Comparison of ENCODE assay signal across 8 cellular contexts in genomic region chr11:64448599-64449380, GRCh38.
A peak's percentile ranks its signal among the peaks of the same experiment; 100 is the strongest.
DNase-seq lines count a peak whose midpoint lies in the region; ATAC-seq and TF ChIP-seq lines count a peak whose summit lies in the region.

No MANE protein-coding gene starts in this region.

- ATAC-seq in CD4-positive, CD25-positive, alpha-beta regulatory T cell (ENCODE audit: low read depth in 2 of 2): peak; percentile 61 to 67
- no peak for ATAC-seq in HG03097 (IDR thresholded peaks at IDR 0.05; ENCODE audit: low FRiP score, unreplicated experiment)

- peak; percentile 39 to 57 (median 55) for DNase-seq in CD4-positive, CD25-positive, alpha-beta regulatory T cell
- peak; percentile 20 for DNase-seq in NCI-H510A (lab: John Stamatoyannopoulos, UW)
- peak; percentile 92 for DNase-seq in activated CD4-positive, alpha-beta T cell treated with anti-CD3 and anti-CD28 coated beads, Interleukin-2, amount 10 ng/mL, durations not matched to agents 24 days and 14 days
- peak; percentile 84 for DNase-seq in colonic mucosa
- peak; percentile 94 for DNase-seq in left kidney (ENCODE audit: low read depth, low spot score)
- peak; percentile 51 to 70 for DNase-seq in stimulated activated CD4-positive, alpha-beta T cell treated with anti-CD3 and anti-CD28 coated beads, Interleukin-1b, Interleukin-23, amount 100 ng/mL, for 4 hours (ENCODE audit: low read depth in 2 of 2)

- no peak overlapping the region for H3K4me3 ChIP-seq in CD4-positive, CD25-positive, alpha-beta regulatory T cell (ENCODE audit: low read depth, low read length)
- peak overlapping the region; percentile 33 for H3K4me3 ChIP-seq in HEK293 (ENCODE audit: low read depth, low read length)
- peak overlapping the region; percentile 19 for H3K4me3 ChIP-seq in colonic mucosa

- no peak overlapping the region for H3K27ac ChIP-seq in CD4-positive, CD25-positive, alpha-beta regulatory T cell (ENCODE audit: insufficient read depth, low read length, poor library complexity, severe bottlenecking)
- H3K27ac ChIP-seq in HEK293 (ENCODE audit: extremely low read depth, low read depth, low read length) (no peak overlapping the region), colonic mucosa (peak overlapping the region; percentile 59)

- TF ChIP-seq CTCF in HEK293 (tag by site-specific recombination; IDR thresholded peaks at IDR 0.05): peak; percentile 93
- peak; percentile 82 for TF ChIP-seq CTCF in colonic mucosa (IDR thresholded peaks at IDR 0.05)

- H3K4me3 Mint-ChIP-seq in CD4-positive, CD25-positive, alpha-beta regulatory T cell: peak overlapping the region in 3 of 4 donors; percentile 82 to 92 (median 92)
- peak overlapping the region; percentile 85 for H3K4me3 Mint-ChIP-seq in activated CD4-positive, alpha-beta T cell treated with anti-CD3 and anti-CD28 coated beads, Interleukin-2, amount 10 ng/mL, durations not matched to agents 24 days and 14 days

- peaks cover 3% of the 10 kb centered on the region for H3K27me3 ChIP-seq in CD4-positive, CD25-positive, alpha-beta regulatory T cell (ENCODE audit: control insufficient read depth, insufficient read depth, low read length)
- no peaks in the 10 kb centered on the region for H3K27me3 ChIP-seq in colonic mucosa

- POLR2A ChIA-PET in HEK293 (lab: Yijun Ruan, JAX): interaction anchor here (1.2 to 1.6 kb wide), 7 partner anchors 89 to 330 kb away, joined by 3 to 4 read pairs (median 3); partner anchors contain the start of gene PRDX5

- no peaks in the 10 kb centered on the region for H3K36me3 Mint-ChIP-seq in CD4-positive, CD25-positive, alpha-beta regulatory T cell
- no peaks in the 10 kb centered on the region for H3K36me3 Mint-ChIP-seq in activated CD4-positive, alpha-beta T cell treated with anti-CD3 and anti-CD28 coated beads, Interleukin-2, amount 10 ng/mL, durations not matched to agents 24 days and 14 days (ENCODE audit: low read depth)

- intact Hi-C loops in activated CD4-positive, alpha-beta T cell treated with anti-CD3 and anti-CD28 coated beads, Interleukin-2, amount 10 ng/mL, durations not matched to agents 24 days and 14 days (cut with micrococcal nuclease): loop anchor here (2.0 kb wide), 1 partner anchor 204 kb away; no protein-coding TSS in a partner anchor
- intact Hi-C loops in colonic mucosa (cut with DNase I): loop anchor here (5.0 kb wide), 1 partner anchor 204 kb away; no protein-coding TSS in a partner anchor

- peak overlapping the region; percentile 38 for H3K9ac ChIP-seq in colonic mucosa (ENCODE audit: low read depth in 2 of 2, low read length in 2 of 2)

- CTCF ChIA-PET in HEK293 (lab: Yijun Ruan, JAX): interaction anchor here (0.5 to 4.4 kb wide), 66 partner anchors 10 to 1697 kb away, joined by 3 to 81 read pairs (median 5); partner anchors contain the start of genes PRDX5 and RPS6KA4

- H3K9me3 Mint-ChIP-seq in CD4-positive, CD25-positive, alpha-beta regulatory T cell: peaks cover 0 to 1% (median 0%) of the 10 kb centered on the region in 7 donors
- H3K9me3 Mint-ChIP-seq in activated CD4-positive, alpha-beta T cell treated with anti-CD3 and anti-CD28 coated beads, Interleukin-2, amount 10 ng/mL, durations not matched to agents 24 days and 14 days: no peaks in the 10 kb centered on the region

- peaks cover 14% of the 10 kb centered on the region for H3K4me1 ChIP-seq in CD4-positive, CD25-positive, alpha-beta regulatory T cell (ENCODE audit: control insufficient read depth, insufficient read depth, low read length, poor library complexity, severe bottlenecking)
- H3K4me1 ChIP-seq in HEK293 (ENCODE audit: control insufficient read depth, insufficient read depth, low read length) (peaks cover 3% of the 10 kb centered on the region; the same call in 1 of the 2 replicates), colonic mucosa (peaks cover 16% of the 10 kb centered on the region)

- H3K9me3 ChIP-seq in CD4-positive, CD25-positive, alpha-beta regulatory T cell (ENCODE audit: control insufficient read depth in 2 of 2, low read length in 2 of 2): no peaks in the 10 kb centered on the region
- H3K9me3 ChIP-seq in HEK293 (ENCODE audit: control insufficient read depth, insufficient read depth, low read depth, low read length) (no peaks in the 10 kb centered on the region), colonic mucosa (no peaks in the 10 kb centered on the region)

- peaks cover 21% of the 10 kb centered on the region for H3K27me3 Mint-ChIP-seq in CD4-positive, CD25-positive, alpha-beta regulatory T cell
- peaks cover 22% of the 10 kb centered on the region for H3K27me3 Mint-ChIP-seq in activated CD4-positive, alpha-beta T cell treated with anti-CD3 and anti-CD28 coated beads, Interleukin-2, amount 10 ng/mL, durations not matched to agents 24 days and 14 days

- H3K36me3 ChIP-seq in CD4-positive, CD25-positive, alpha-beta regulatory T cell (ENCODE audit: control insufficient read depth, insufficient read depth, low read length): no peaks in the 10 kb centered on the region
- no peaks in the 10 kb centered on the region for H3K36me3 ChIP-seq in HEK293 (ENCODE audit: control insufficient read depth in 2 of 2, insufficient read depth in 1 of 2, low read length in 2 of 2)
- H3K36me3 ChIP-seq in colonic mucosa: no peaks in the 10 kb centered on the region

- peaks cover 0 to 16% (median 10%) of the 10 kb centered on the region in 4 donors for H3K4me1 Mint-ChIP-seq in CD4-positive, CD25-positive, alpha-beta regulatory T cell
- peaks cover 16% of the 10 kb centered on the region for H3K4me1 Mint-ChIP-seq in activated CD4-positive, alpha-beta T cell treated with anti-CD3 and anti-CD28 coated beads, Interleukin-2, amount 10 ng/mL, durations not matched to agents 24 days and 14 days

- peak overlapping the region in 1 of 3 donors; percentile 62 for H3K27ac Mint-ChIP-seq in CD4-positive, CD25-positive, alpha-beta regulatory T cell
- H3K27ac Mint-ChIP-seq in activated CD4-positive, alpha-beta T cell treated with anti-CD3 and anti-CD28 coated beads, Interleukin-2, amount 10 ng/mL, durations not matched to agents 24 days and 14 days: peak overlapping the region; percentile 5

TF ChIP-seq in HEK293, 187 proteins besides CTCF, POLR2A, EP300 and RAD21 (continues in another document):
- TF ChIP-seq, protein P1, sequence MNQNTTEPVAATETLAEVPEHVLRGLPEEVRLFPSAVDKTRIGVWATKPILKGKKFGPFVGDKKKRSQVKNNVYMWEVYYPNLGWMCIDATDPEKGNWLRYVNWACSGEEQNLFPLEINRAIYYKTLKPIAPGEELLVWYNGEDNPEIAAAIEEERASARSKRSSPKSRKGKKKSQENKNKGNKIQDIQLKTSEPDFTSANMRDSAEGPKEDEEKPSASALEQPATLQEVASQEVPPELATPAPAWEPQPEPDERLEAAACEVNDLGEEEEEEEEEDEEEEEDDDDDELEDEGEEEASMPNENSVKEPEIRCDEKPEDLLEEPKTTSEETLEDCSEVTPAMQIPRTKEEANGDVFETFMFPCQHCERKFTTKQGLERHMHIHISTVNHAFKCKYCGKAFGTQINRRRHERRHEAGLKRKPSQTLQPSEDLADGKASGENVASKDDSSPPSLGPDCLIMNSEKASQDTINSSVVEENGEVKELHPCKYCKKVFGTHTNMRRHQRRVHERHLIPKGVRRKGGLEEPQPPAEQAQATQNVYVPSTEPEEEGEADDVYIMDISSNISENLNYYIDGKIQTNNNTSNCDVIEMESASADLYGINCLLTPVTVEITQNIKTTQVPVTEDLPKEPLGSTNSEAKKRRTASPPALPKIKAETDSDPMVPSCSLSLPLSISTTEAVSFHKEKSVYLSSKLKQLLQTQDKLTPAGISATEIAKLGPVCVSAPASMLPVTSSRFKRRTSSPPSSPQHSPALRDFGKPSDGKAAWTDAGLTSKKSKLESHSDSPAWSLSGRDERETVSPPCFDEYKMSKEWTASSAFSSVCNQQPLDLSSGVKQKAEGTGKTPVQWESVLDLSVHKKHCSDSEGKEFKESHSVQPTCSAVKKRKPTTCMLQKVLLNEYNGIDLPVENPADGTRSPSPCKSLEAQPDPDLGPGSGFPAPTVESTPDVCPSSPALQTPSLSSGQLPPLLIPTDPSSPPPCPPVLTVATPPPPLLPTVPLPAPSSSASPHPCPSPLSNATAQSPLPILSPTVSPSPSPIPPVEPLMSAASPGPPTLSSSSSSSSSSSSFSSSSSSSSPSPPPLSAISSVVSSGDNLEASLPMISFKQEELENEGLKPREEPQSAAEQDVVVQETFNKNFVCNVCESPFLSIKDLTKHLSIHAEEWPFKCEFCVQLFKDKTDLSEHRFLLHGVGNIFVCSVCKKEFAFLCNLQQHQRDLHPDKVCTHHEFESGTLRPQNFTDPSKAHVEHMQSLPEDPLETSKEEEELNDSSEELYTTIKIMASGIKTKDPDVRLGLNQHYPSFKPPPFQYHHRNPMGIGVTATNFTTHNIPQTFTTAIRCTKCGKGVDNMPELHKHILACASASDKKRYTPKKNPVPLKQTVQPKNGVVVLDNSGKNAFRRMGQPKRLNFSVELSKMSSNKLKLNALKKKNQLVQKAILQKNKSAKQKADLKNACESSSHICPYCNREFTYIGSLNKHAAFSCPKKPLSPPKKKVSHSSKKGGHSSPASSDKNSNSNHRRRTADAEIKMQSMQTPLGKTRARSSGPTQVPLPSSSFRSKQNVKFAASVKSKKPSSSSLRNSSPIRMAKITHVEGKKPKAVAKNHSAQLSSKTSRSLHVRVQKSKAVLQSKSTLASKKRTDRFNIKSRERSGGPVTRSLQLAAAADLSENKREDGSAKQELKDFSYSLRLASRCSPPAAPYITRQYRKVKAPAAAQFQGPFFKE (tag by site-specific recombination; IDR thresholded peaks at IDR 0.05; ENCODE audit: borderline replicate concordance): no peak
- TF ChIP-seq, protein P2, sequence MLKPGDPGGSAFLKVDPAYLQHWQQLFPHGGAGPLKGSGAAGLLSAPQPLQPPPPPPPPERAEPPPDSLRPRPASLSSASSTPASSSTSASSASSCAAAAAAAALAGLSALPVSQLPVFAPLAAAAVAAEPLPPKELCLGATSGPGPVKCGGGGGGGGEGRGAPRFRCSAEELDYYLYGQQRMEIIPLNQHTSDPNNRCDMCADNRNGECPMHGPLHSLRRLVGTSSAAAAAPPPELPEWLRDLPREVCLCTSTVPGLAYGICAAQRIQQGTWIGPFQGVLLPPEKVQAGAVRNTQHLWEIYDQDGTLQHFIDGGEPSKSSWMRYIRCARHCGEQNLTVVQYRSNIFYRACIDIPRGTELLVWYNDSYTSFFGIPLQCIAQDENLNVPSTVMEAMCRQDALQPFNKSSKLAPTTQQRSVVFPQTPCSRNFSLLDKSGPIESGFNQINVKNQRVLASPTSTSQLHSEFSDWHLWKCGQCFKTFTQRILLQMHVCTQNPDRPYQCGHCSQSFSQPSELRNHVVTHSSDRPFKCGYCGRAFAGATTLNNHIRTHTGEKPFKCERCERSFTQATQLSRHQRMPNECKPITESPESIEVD (tag by site-specific recombination; IDR thresholded peaks at IDR 0.05): no peak
- TF ChIP-seq ZNF292 (tag by site-specific recombination; IDR thresholded peaks at IDR 0.05; ENCODE audit: borderline replicate concordance, low read depth): no peak
- no peak for TF ChIP-seq ZBTB7A (tag by site-specific recombination; IDR thresholded peaks at IDR 0.05; ENCODE audit: low read depth)
- TF ChIP-seq ZNF423 (tag by site-specific recombination; IDR thresholded peaks at IDR 0.05): no peak
- no peak for TF ChIP-seq ZBTB1 (tag by site-specific recombination; IDR thresholded peaks at IDR 0.05)
- TF ChIP-seq ZNF544 (tag by site-specific recombination; IDR thresholded peaks at IDR 0.05): no peak
- TF ChIP-seq WT1 (tag by site-specific recombination; IDR thresholded peaks at IDR 0.05): no peak

Comparison
In these comparisons a context has a peak if more than half of its experiments do, and no peak if none do; other contexts are left out.
1. DNase-seq: peak in every context shown above with its lines; median percentile 94 in left kidney; 92 in activated CD4-positive, alpha-beta T cell treated with anti-CD3 and anti-CD28 coated beads, Interleukin-2, amount 10 ng/mL, durations not matched to agents 24 days and 14 days; 84 in colonic mucosa; 60 in stimulated activated CD4-positive, alpha-beta T cell treated with anti-CD3 and anti-CD28 coated beads, Interleukin-1b, Interleukin-23, amount 100 ng/mL, for 4 hours; 55 in CD4-positive, CD25-positive, alpha-beta regulatory T cell; 20 in NCI-H510A.